21 cellular contexts compared by ENCODE assay signal in the genomic region with DNA sequence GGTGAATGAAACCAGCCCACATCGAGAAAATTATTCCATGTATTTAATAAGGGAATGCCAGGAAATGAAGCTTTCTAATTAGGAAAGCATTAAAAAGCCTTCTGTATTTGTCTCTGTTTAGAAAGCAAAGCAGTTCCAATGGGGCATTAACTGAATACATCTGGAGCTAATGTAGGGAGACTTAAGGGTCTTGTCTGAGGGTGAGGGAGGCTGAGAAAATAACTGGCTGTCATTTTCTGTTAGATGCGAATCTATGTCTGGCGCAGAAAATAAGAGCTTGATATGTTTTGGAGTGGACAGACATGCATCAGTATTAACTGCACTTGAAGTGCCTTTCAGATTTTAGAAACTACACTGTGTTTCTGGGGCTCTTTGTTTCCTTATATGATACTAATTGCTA.
A peak's percentile ranks its signal among the peaks of the same experiment; 100 is the strongest.
DNase-seq lines count a peak whose midpoint lies in the region; ATAC-seq, FAIRE-seq and TF ChIP-seq lines count a peak whose summit lies in the region.
"Had no signal": no experiment of that assay in that cellular context is flagged by ENCODE, and none has a peak within 500 bp of the region (broad histone marks: within the 10 kb centered on the region; RNA-seq: fewer than 3 reads in every experiment).

No MANE protein-coding gene starts in this region.

- CTCF ChIA-PET in MCF 10A (lab: Yijun Ruan, JAX) (interaction anchor here (0.8 kb wide), 1 partner anchor 11 kb away, joined by 3 read pairs; no protein-coding TSS in a partner anchor), K562 (lab: Yijun Ruan, JAX; ENCODE audit: low intra/inter-chr PET ratio) (no interaction called here)

- POLR2A ChIA-PET in MCF 10A (lab: Yijun Ruan, JAX): interaction anchor here (0.6 to 2.7 kb wide), 4 partner anchors 11 to 1646 kb away, joined by 3 to 9 read pairs (median 4); no protein-coding TSS in a partner anchor
- POLR2A ChIA-PET in K562 (lab: Yijun Ruan, JAX): no interaction called here

- H3K9me1 ChIP-seq in K562 (ENCODE audit: control insufficient read depth, insufficient read depth, low read length): no peaks in the 10 kb centered on the region

- in situ Hi-C loops in K562 (cut with MboI): loop anchor here (25.0 kb wide), 1 partner anchor 597 kb away; no protein-coding TSS in a partner anchor

- H3K36me3 Mint-ChIP-seq in MCF 10A (ENCODE audit: insufficient read depth, unreplicated experiment): peaks cover 71% of the 10 kb centered on the region

- no peak overlapping the region for H3K4me3 ChIP-seq in breast epithelium
- H3K4me3 ChIP-seq in K562: no peak overlapping the region
- no peak overlapping the region for H3K4me3 ChIP-seq in mesodermal cell (ENCODE audit: extremely low read depth, insufficient read depth, low read length, poor library complexity, severe bottlenecking)
- no peak overlapping the region for H3K4me3 ChIP-seq in thoracic aorta
- H3K4me3 ChIP-seq: HAP-1 had no signal

- no TSS peak for BruUV-seq in MCF 10A (replicated peaks; lab: Mats Ljungman, UMichigan)
- BruUV-seq in K562 (replicated peaks; lab: Mats Ljungman, UMichigan): no TSS peak

- H3K27me3 ChIP-seq in breast epithelium: no peaks in the 10 kb centered on the region
- no peaks in the 10 kb centered on the region for H3K27me3 ChIP-seq in K562 (ENCODE audit: control insufficient read depth in 2 of 2, insufficient read depth in 2 of 2, low read length in 2 of 2)
- H3K27me3 ChIP-seq in thoracic aorta (replicated peaks; ENCODE audit: insufficient read depth): no peaks in the 10 kb centered on the region

- H3K4me3 Mint-ChIP-seq in MCF 10A (ENCODE audit: unreplicated experiment): no peak overlapping the region
- H3K4me3 Mint-ChIP-seq: activated naive CD8-positive, alpha-beta T cell treated with anti-CD3 and anti-CD28 coated beads, Interleukin-2, amount 10 ng/mL, durations not matched to agents 7 days and 5 days; activated T-helper 1 cell treated with anti-CD3 and anti-CD28 coated beads, Interleukin-12 subunit alpha, Interleukin-12 subunit beta, Interleukin-2, Interleukin-4 antibody, amounts not matched to agents 30 ng/mL and 10 ng/mL and 1 ng/mL, durations not matched to agents 14 hours and 24 hours and 36 hours; stimulated activated naive B cell treated with anti-CD40 and anti-IgM and Interleukin-4, amounts not matched to agents 10 μg/mL and 1 μg/mL and 100 μg/mL, for 72 hours; T-helper 1 cell treated with Interleukin-12 subunit alpha and Interleukin-12 subunit beta and Interleukin-4 antibody, amounts not matched to agents 30 μg/mL and 1 μg/mL, for 36 hours had no signal

- H3K4me1 Mint-ChIP-seq in MCF 10A (ENCODE audit: insufficient read depth, unreplicated experiment): peaks cover 13% of the 10 kb centered on the region
- H3K4me1 Mint-ChIP-seq: stimulated activated naive B cell treated with anti-CD40 and anti-IgM and Interleukin-4, amounts not matched to agents 10 μg/mL and 1 μg/mL and 100 μg/mL, for 72 hours had no signal

- H3K9ac ChIP-seq in K562 (ENCODE audit: insufficient read depth in 1 of 2, low read depth in 2 of 2, low read length in 2 of 2): no peak overlapping the region

- no peak for TF ChIP-seq EP300 in K562 (IDR thresholded peaks at IDR 0.05; ENCODE audit: low read length)

- DNase-seq in breast epithelium (ENCODE audit: low spot score in 2 of 2) (no peak), MCF 10A (ENCODE audit: unreplicated experiment) (no peak), K562 (ENCODE audit: extremely low read depth in 1 of 4, low spot score in 3 of 4) (no peak), thoracic aorta (ENCODE audit: low spot score) (no peak), NCI-H69 (lab: John Stamatoyannopoulos, UW) (no peak), kidney tubule cell (ENCODE audit: low spot score) (no peak)
- DNase-seq in stimulated activated CD4-positive, alpha-beta T cell treated with anti-CD3 and anti-CD28 coated beads, Interleukin-2, amount 100 ng/mL, for 24 hours: no peak
- DNase-seq: activated CD4-positive, CD25-positive, alpha-beta regulatory T cell; activated naive CD8-positive, alpha-beta T cell treated with anti-CD3 and anti-CD28 coated beads, Interleukin-2, amount 10 ng/mL, durations not matched to agents 7 days and 5 days; cerebellar nuclear complex; DND-41; Kasumi-1; NCI-H1417 treated with DMSO at 0.1 percent for 48 hours; NK-92 treated with Interleukin-12 subunit alpha and Interleukin-12 subunit beta, amount 100 ng/mL, for 24 hours; stimulated activated naive B cell treated with anti-CD40 and anti-IgM and Interleukin-4, amounts not matched to agents 10 μg/mL and 1 μg/mL and 100 μg/mL, for 72 hours had no signal

- no peak for ATAC-seq in K562
- ATAC-seq in thoracic aorta (ENCODE audit: insufficient number of reproducible peaks, low FRiP score, low read depth): no peak
- ATAC-seq: stimulated activated naive B cell treated with anti-CD40 and anti-IgM and Interleukin-4, amounts not matched to agents 10 μg/mL and 1 μg/mL and 100 μg/mL, for 72 hours had no signal

- intact Hi-C loops in breast epithelium (cut with DNase I; ENCODE audit: low total_unique reads) (no loop called here), MCF 10A (cut with micrococcal nuclease) (no loop called here), K562 (cut with micrococcal nuclease) (no loop called here)

- no peak for TF ChIP-seq CTCF in breast epithelium (IDR thresholded peaks at IDR 0.05)
- no peak for TF ChIP-seq CTCF in MCF 10A (IDR thresholded peaks at IDR 0.05; ENCODE audit: unreplicated experiment)
- TF ChIP-seq CTCF in K562 (IDR thresholded peaks at IDR 0.05 in 2 of 3, conservative IDR thresholded peaks at IDR 0.05 in 1 of 3; ENCODE audit: insufficient read depth in 2 of 3, low read depth in 1 of 3, low read length in 3 of 3): no peak
- TF ChIP-seq CTCF in thoracic aorta (IDR thresholded peaks at IDR 0.05): no peak

- H3K27me3 Mint-ChIP-seq in MCF 10A (ENCODE audit: insufficient read depth, unreplicated experiment): no peaks in the 10 kb centered on the region
- H3K27me3 Mint-ChIP-seq: activated naive CD8-positive, alpha-beta T cell treated with anti-CD3 and anti-CD28 coated beads, Interleukin-2, amount 10 ng/mL, durations not matched to agents 7 days and 5 days; stimulated activated naive B cell treated with anti-CD40 and anti-IgM and Interleukin-4, amounts not matched to agents 10 μg/mL and 1 μg/mL and 100 μg/mL, for 72 hours had no signal

- TF ChIP-seq POLR2A in breast epithelium (IDR thresholded peaks at IDR 0.05) (no peak), K562 (conservative IDR thresholded peaks at IDR 0.05) (no peak)

- peak; percentile 72 for FAIRE-seq in K562 (lab: Jason Lieb, UNC)
- FAIRE-seq: GM18507 had no signal

- no peaks in the 10 kb centered on the region for H4K20me1 ChIP-seq in K562 (replicated peaks; ENCODE audit: control insufficient read depth, insufficient read depth, low read length)

- no peaks in the 10 kb centered on the region for H3K79me2 ChIP-seq in K562 (ENCODE audit: control insufficient read depth, insufficient read depth, low read length)

- no peak overlapping the region for H2AFZ ChIP-seq in K562 (ENCODE audit: low read depth, low read length)

- H3K4me2 ChIP-seq in K562 (ENCODE audit: insufficient read depth, low read length): no peak overlapping the region

- TF ChIP-seq RAD21 in K562 (CRISPR knock-in tag; conservative IDR thresholded peaks at IDR 0.05 in 1 of 2, IDR thresholded peaks at IDR 0.05 in 1 of 2): no peak

- H3K9me3 Mint-ChIP-seq in MCF 10A (ENCODE audit: unreplicated experiment): no peaks in the 10 kb centered on the region
- H3K9me3 Mint-ChIP-seq: activated naive CD8-positive, alpha-beta T cell treated with anti-CD3 and anti-CD28 coated beads, Interleukin-2, amount 10 ng/mL, durations not matched to agents 7 days and 5 days; activated T-helper 1 cell treated with anti-CD3 and anti-CD28 coated beads, Interleukin-12 subunit alpha, Interleukin-12 subunit beta, Interleukin-2, Interleukin-4 antibody, amounts not matched to agents 30 ng/mL and 10 ng/mL and 1 ng/mL, durations not matched to agents 14 hours and 24 hours and 36 hours; stimulated activated naive B cell treated with anti-CD40 and anti-IgM and Interleukin-4, amounts not matched to agents 10 μg/mL and 1 μg/mL and 100 μg/mL, for 72 hours; T-helper 1 cell treated with Interleukin-12 subunit alpha and Interleukin-12 subunit beta and Interleukin-4 antibody, amounts not matched to agents 30 μg/mL and 1 μg/mL, for 36 hours had no signal

- H3K9me3 ChIP-seq in breast epithelium: no peaks in the 10 kb centered on the region
- no peaks in the 10 kb centered on the region for H3K9me3 ChIP-seq in K562 (replicated peaks; ENCODE audit: control insufficient read depth, insufficient read depth, low read depth, low read length)
- H3K9me3 ChIP-seq in mesodermal cell (ENCODE audit: control insufficient read depth, low read length): no peaks in the 10 kb centered on the region
- no peaks in the 10 kb centered on the region for H3K9me3 ChIP-seq in thoracic aorta
- H3K9me3 ChIP-seq: HAP-1 had no signal

- H3K36me3 ChIP-seq in breast epithelium (no peaks in the 10 kb centered on the region), K562 (ENCODE audit: control insufficient read depth, insufficient read depth, low read length) (peaks cover 74% of the 10 kb centered on the region), mesodermal cell (ENCODE audit: control insufficient read depth, insufficient read depth, low read length) (peaks cover 24% of the 10 kb centered on the region), thoracic aorta (peaks cover 4% of the 10 kb centered on the region)

- H3K4me1 ChIP-seq in breast epithelium: peaks cover under 1 to 1% of the 10 kb centered on the region in 2 donors
- H3K4me1 ChIP-seq in K562 (replicated peaks in 1 of 2; ENCODE audit: control insufficient read depth in 2 of 2, insufficient read depth in 2 of 2, low read length in 2 of 2): peaks cover 0 to 7% of the 10 kb centered on the region in 2 experiments; a peak in 2 of 5 replicates
- peaks cover 20% of the 10 kb centered on the region for H3K4me1 ChIP-seq in mesodermal cell (ENCODE audit: control insufficient read depth, insufficient read depth, low read length, poor library complexity, severe bottlenecking)
- H3K4me1 ChIP-seq in thoracic aorta (ENCODE audit: control insufficient read depth in 1 of 2, low read depth in 2 of 2): peaks cover 16 to 36% of the 10 kb centered on the region in 2 donors
- H3K4me1 ChIP-seq: HAP-1 had no signal

- H3K27ac ChIP-seq in breast epithelium (peak overlapping the region; percentile 29 to 69), K562 (ENCODE audit: extremely low read depth, low read depth, low read length) (no peak overlapping the region), mesodermal cell (ENCODE audit: low read depth, low read length, severe bottlenecking) (peak overlapping the region; percentile 70), thoracic aorta (peak overlapping the region; percentile 13 to 76)
- H3K27ac ChIP-seq: C4-2B had no signal

- WGBS in K562 (ENCODE audit: insufficient coverage, low coverage, missing lambda C conversion rate): 94% methylated on average over 3 of the region's 3 CpGs
- WGBS in mesodermal cell (ENCODE audit: insufficient coverage in 2 of 2), 2 experiments: 86 to 100% methylated on average over 2 to 3 of the region's 3 CpGs

- H3K27ac Mint-ChIP-seq in MCF 10A (ENCODE audit: low read depth, unreplicated experiment): no peak overlapping the region
- H3K27ac Mint-ChIP-seq: activated naive CD8-positive, alpha-beta T cell treated with anti-CD3 and anti-CD28 coated beads, Interleukin-2, amount 10 ng/mL, durations not matched to agents 7 days and 5 days; activated T-helper 1 cell treated with anti-CD3 and anti-CD28 coated beads, Interleukin-12 subunit alpha, Interleukin-12 subunit beta, Interleukin-2, Interleukin-4 antibody, amounts not matched to agents 30 ng/mL and 10 ng/mL and 1 ng/mL, durations not matched to agents 14 hours and 24 hours and 36 hours; stimulated activated naive B cell treated with anti-CD40 and anti-IgM and Interleukin-4, amounts not matched to agents 10 μg/mL and 1 μg/mL and 100 μg/mL, for 72 hours; T-helper 1 cell treated with Interleukin-12 subunit alpha and Interleukin-12 subunit beta and Interleukin-4 antibody, amounts not matched to agents 30 μg/mL and 1 μg/mL, for 36 hours had no signal
